In genomic region chr13:110118106-110118505, GRCh38 we compare ENCODE assay signal across 24 cellular contexts.
"Had no signal": no experiment of that assay in that cellular context is flagged by ENCODE, and none has a peak within 500 bp of the region (broad histone marks: within the 10 kb centered on the region; RNA-seq: fewer than 3 reads in every experiment).

No MANE protein-coding gene starts in this region.

- H3K36me3 Mint-ChIP-seq: immature natural killer cell, mesothelial cell of epicardium, naive B cell had no signal

- H3K27ac Mint-ChIP-seq: immature natural killer cell; mesothelial cell of epicardium; naive B cell; stimulated activated naive CD8-positive, alpha-beta T cell treated with anti-CD3 and anti-CD28 coated beads, Interleukin-15, amount 100 ng/mL, for 72 hours had no signal

- H3K36me3 ChIP-seq: left lung, neutrophil, pancreas, right lobe of liver, suprapubic skin, transverse colon, upper lobe of right lung had no signal

- H3K9me3 Mint-ChIP-seq: immature natural killer cell; mesothelial cell of epicardium; naive B cell; stimulated activated naive CD8-positive, alpha-beta T cell treated with anti-CD3 and anti-CD28 coated beads, Interleukin-15, amount 100 ng/mL, for 72 hours had no signal

- H3K4me3 ChIP-seq: left lung, mucosa of descending colon, pancreas, right lobe of liver, smooth muscle cell, suprapubic skin, transverse colon, upper lobe of right lung had no signal

- ATAC-seq: left lung; mucosa of descending colon; pancreas; right lobe of liver; stimulated activated naive CD8-positive, alpha-beta T cell treated with anti-CD3 and anti-CD28 coated beads, Interleukin-15, amount 100 ng/mL, for 72 hours; upper lobe of right lung had no signal

- H3K4me2 ChIP-seq: smooth muscle cell had no signal

- DNase-seq: cerebellar nuclear complex; cortex of kidney; effector memory CD4-positive, alpha-beta T cell; hypothalamus; immature natural killer cell; left lung; mesenchymal stem cell; mucosa of descending colon; naive B cell; pancreas; retina; right lobe of liver; stimulated activated CD4-positive, alpha-beta T cell treated with anti-CD3 and anti-CD28 coated beads, Interleukin-12 subunit alpha, Interleukin-12 subunit beta, amount 100 ng/mL, for 4 hours; stimulated activated CD4-positive, alpha-beta T cell treated with anti-CD3 and anti-CD28 coated beads, Interleukin-1b, Interleukin-23, amount 100 ng/mL, for 48 hours; stimulated activated CD4-positive, alpha-beta T cell treated with anti-CD3 and anti-CD28 coated beads, Interleukin-4, amount 100 ng/mL, for 1 hour; stimulated activated CD8-positive, alpha-beta memory T cell treated with anti-CD3 and anti-CD28 coated beads, Interleukin-4, amount 100 ng/mL, for 48 hours; stimulated activated naive CD4-positive, alpha-beta T cell; stimulated activated naive CD8-positive, alpha-beta T cell treated with anti-CD3 and anti-CD28 coated beads, Interleukin-15, amount 100 ng/mL, for 72 hours; transverse colon; upper lobe of right lung had no signal

- H3K4me1 Mint-ChIP-seq: immature natural killer cell had no signal

- H3K4me3 Mint-ChIP-seq: immature natural killer cell; mesothelial cell of epicardium; naive B cell; stimulated activated naive CD8-positive, alpha-beta T cell treated with anti-CD3 and anti-CD28 coated beads, Interleukin-15, amount 100 ng/mL, for 72 hours had no signal

- H3K27ac ChIP-seq: left lung, neutrophil, pancreas, right lobe of liver, suprapubic skin, transverse colon, upper lobe of right lung had no signal

- H3K9me3 ChIP-seq: left lung, mucosa of descending colon, neutrophil, pancreas, right lobe of liver, suprapubic skin, transverse colon, upper lobe of right lung had no signal

- H3K4me1 ChIP-seq: left lung, pancreas, right lobe of liver, suprapubic skin, transverse colon had no signal
